In genomic region chr11:86589204-86589603, GRCh38 we compare ENCODE assay signal across 2 cellular contexts.
TF ChIP-seq lines count a peak whose summit lies in the region.

No MANE protein-coding gene starts in this region.

TF ChIP-seq in GM23338, 12 proteins besides CTCF, POLR2A, EP300 and RAD21 (continued from another document):
- TF ChIP-seq, protein P1, sequence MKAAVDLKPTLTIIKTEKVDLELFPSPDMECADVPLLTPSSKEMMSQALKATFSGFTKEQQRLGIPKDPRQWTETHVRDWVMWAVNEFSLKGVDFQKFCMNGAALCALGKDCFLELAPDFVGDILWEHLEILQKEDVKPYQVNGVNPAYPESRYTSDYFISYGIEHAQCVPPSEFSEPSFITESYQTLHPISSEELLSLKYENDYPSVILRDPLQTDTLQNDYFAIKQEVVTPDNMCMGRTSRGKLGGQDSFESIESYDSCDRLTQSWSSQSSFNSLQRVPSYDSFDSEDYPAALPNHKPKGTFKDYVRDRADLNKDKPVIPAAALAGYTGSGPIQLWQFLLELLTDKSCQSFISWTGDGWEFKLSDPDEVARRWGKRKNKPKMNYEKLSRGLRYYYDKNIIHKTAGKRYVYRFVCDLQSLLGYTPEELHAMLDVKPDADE (IDR thresholded peaks at IDR 0.05), result no peak
- no peak for TF ChIP-seq EZH2 (IDR thresholded peaks at IDR 0.05; ENCODE audit: low read depth, unreplicated experiment)
- TF ChIP-seq, protein P2, sequence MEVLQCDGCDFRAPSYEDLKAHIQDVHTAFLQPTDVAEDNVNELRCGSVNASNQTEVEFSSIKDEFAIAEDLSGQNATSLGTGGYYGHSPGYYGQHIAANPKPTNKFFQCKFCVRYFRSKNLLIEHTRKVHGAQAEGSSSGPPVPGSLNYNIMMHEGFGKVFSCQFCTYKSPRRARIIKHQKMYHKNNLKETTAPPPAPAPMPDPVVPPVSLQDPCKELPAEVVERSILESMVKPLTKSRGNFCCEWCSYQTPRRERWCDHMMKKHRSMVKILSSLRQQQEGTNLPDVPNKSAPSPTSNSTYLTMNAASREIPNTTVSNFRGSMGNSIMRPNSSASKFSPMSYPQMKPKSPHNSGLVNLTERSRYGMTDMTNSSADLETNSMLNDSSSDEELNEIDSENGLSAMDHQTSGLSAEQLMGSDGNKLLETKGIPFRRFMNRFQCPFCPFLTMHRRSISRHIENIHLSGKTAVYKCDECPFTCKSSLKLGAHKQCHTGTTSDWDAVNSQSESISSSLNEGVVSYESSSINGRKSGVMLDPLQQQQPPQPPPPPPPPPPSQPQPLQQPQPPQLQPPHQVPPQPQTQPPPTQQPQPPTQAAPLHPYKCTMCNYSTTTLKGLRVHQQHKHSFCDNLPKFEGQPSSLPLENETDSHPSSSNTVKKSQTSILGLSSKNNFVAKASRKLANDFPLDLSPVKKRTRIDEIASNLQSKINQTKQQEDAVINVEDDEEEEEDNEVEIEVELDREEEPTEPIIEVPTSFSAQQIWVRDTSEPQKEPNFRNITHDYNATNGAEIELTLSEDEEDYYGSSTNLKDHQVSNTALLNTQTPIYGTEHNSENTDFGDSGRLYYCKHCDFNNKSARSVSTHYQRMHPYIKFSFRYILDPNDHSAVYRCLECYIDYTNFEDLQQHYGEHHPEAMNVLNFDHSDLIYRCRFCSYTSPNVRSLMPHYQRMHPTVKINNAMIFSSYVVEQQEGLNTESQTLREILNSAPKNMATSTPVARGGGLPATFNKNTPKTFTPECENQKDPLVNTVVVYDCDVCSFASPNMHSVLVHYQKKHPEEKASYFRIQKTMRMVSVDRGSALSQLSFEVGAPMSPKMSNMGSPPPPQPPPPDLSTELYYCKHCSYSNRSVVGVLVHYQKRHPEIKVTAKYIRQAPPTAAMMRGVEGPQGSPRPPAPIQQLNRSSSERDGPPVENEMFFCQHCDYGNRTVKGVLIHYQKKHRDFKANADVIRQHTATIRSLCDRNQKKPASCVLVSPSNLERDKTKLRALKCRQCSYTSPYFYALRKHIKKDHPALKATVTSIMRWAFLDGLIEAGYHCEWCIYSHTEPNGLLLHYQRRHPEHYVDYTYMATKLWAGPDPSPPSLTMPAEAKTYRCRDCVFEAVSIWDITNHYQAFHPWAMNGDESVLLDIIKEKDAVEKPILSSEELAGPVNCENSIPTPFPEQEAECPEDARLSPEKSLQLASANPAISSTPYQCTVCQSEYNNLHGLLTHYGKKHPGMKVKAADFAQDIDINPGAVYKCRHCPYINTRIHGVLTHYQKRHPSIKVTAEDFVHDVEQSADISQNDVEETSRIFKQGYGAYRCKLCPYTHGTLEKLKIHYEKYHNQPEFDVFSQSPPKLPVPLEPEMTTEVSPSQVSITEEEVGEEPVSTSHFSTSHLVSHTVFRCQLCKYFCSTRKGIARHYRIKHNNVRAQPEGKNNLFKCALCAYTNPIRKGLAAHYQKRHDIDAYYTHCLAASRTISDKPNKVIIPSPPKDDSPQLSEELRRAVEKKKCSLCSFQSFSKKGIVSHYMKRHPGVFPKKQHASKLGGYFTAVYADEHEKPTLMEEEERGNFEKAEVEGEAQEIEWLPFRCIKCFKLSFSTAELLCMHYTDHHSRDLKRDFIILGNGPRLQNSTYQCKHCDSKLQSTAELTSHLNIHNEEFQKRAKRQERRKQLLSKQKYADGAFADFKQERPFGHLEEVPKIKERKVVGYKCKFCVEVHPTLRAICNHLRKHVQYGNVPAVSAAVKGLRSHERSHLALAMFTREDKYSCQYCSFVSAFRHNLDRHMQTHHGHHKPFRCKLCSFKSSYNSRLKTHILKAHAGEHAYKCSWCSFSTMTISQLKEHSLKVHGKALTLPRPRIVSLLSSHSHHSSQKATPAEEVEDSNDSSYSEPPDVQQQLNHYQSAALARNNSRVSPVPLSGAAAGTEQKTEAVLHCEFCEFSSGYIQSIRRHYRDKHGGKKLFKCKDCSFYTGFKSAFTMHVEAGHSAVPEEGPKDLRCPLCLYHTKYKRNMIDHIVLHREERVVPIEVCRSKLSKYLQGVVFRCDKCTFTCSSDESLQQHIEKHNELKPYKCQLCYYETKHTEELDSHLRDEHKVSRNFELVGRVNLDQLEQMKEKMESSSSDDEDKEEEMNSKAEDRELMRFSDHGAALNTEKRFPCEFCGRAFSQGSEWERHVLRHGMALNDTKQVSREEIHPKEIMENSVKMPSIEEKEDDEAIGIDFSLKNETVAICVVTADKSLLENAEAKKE (CRISPR knock-in tag; IDR thresholded peaks at IDR 0.05), result no peak
- no peak for TF ChIP-seq JUNB (IDR thresholded peaks at IDR 0.05; ENCODE audit: unreplicated experiment)
- TF ChIP-seq, protein P3, sequence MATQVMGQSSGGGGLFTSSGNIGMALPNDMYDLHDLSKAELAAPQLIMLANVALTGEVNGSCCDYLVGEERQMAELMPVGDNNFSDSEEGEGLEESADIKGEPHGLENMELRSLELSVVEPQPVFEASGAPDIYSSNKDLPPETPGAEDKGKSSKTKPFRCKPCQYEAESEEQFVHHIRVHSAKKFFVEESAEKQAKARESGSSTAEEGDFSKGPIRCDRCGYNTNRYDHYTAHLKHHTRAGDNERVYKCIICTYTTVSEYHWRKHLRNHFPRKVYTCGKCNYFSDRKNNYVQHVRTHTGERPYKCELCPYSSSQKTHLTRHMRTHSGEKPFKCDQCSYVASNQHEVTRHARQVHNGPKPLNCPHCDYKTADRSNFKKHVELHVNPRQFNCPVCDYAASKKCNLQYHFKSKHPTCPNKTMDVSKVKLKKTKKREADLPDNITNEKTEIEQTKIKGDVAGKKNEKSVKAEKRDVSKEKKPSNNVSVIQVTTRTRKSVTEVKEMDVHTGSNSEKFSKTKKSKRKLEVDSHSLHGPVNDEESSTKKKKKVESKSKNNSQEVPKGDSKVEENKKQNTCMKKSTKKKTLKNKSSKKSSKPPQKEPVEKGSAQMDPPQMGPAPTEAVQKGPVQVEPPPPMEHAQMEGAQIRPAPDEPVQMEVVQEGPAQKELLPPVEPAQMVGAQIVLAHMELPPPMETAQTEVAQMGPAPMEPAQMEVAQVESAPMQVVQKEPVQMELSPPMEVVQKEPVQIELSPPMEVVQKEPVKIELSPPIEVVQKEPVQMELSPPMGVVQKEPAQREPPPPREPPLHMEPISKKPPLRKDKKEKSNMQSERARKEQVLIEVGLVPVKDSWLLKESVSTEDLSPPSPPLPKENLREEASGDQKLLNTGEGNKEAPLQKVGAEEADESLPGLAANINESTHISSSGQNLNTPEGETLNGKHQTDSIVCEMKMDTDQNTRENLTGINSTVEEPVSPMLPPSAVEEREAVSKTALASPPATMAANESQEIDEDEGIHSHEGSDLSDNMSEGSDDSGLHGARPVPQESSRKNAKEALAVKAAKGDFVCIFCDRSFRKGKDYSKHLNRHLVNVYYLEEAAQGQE (IDR thresholded peaks at IDR 0.05; ENCODE audit: unreplicated experiment), result no peak

TF ChIP-seq in GM12878, 131 proteins besides CTCF, POLR2A, EP300 and RAD21 (continued from another document):
- TF ChIP-seq, protein P3 (IDR thresholded peaks at IDR 0.05; ENCODE audit: low read depth, low read length), result no peak
- no peak for TF ChIP-seq PBX3 (IDR thresholded peaks at IDR 0.05; ENCODE audit: insufficient replicate concordance, low read depth, low read length)
- TF ChIP-seq ASH2L (IDR thresholded peaks at IDR 0.05; ENCODE audit: borderline replicate concordance, low read depth), result no peak
- TF ChIP-seq ZNF217 (IDR thresholded peaks at IDR 0.05), result no peak
- TF ChIP-seq ZNF24 (IDR thresholded peaks at IDR 0.05), result peak; percentile 90
- no peak for TF ChIP-seq POU2F2 (IDR thresholded peaks at IDR 0.05; ENCODE audit: borderline replicate concordance, low read depth, low read length)
- no peak for TF ChIP-seq RCOR1 (conservative IDR thresholded peaks at IDR 0.05; ENCODE audit: low read depth, low read length)
